In genomic region chr12:57536597-57536942, GRCh38 we compare ENCODE assay signal across 1 cellular context.
TF ChIP-seq lines count a peak whose summit lies in the region.

No MANE protein-coding gene starts in this region.

TF ChIP-seq in K562, 482 proteins besides CTCF, POLR2A, EP300 and RAD21:
- TF ChIP-seq CTBP1 (IDR thresholded peaks at IDR 0.05; ENCODE audit: borderline replicate concordance) (no peak), ZNF639 (CRISPR knock-in tag; conservative IDR thresholded peaks at IDR 0.05 in 1 of 2, IDR thresholded peaks at IDR 0.05 in 1 of 2) (no peak), PREB (CRISPR knock-in tag; IDR thresholded peaks at IDR 0.05) (no peak), MCM2 (IDR thresholded peaks at IDR 0.05; ENCODE audit: low read depth) (no peak), TAF15 (IDR thresholded peaks at IDR 0.05; ENCODE audit: low read depth, low read length) (no peak), RNF2 (IDR thresholded peaks at IDR 0.05) (no peak), ILF3 (IDR thresholded peaks at IDR 0.05; ENCODE audit: borderline replicate concordance) (0 out of 2 replicates have a peak, but pooled peaks have one; percentile 25)
